8 cellular contexts compared by ENCODE assay signal in the genomic region with DNA sequence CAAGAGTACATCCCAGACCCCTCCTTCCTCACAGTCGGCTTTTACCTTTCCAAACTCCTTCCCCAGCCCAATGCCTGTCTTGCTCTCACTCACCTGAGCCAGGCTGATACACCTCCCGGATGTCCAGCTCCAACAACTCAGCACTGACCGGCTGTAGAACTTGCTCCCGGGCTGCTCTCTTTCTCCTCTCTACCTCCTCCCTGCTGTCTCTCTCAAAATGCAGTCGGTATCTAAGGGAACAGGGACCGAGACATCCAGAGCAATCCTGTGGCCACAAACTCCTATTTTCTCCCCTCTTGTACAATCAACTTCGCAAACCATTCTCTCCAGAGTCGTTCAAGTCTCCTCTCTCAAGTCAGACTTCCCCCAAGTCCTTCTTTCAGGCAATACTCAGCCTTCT. TPM values are rescaled to one million over a fixed set of nuclear protein-coding genes. Genes with fewer than 3 reads are reported as not detected.
DNase-seq lines count a peak whose midpoint lies in the region; ATAC-seq and TF ChIP-seq lines count a peak whose summit lies in the region.

No MANE protein-coding gene starts in this region.

- H3F3A ChIP-seq in OCI-LY1 (ENCODE audit: insufficient read depth, low read length): no peaks in the 10 kb centered on the region
- H3F3A ChIP-seq in neural cell (ENCODE audit: insufficient read depth, low read length, poor library complexity, severe bottlenecking): no peaks in the 10 kb centered on the region

- peak overlapping the region; percentile 93 for H3K27ac ChIP-seq in OCI-LY1 (ENCODE audit: low read depth, low read length, poor library complexity, severe bottlenecking)
- peak overlapping the region; percentile 94 for H3K27ac ChIP-seq in effector memory CD4-positive, alpha-beta T cell (ENCODE audit: insufficient read depth, low read length, poor library complexity, severe bottlenecking)
- peak overlapping the region; percentile 99 for H3K27ac ChIP-seq in neural cell (ENCODE audit: low read length)

- H3K9me3 ChIP-seq in OCI-LY1 (ENCODE audit: low read length) (no peaks in the 10 kb centered on the region), neural cell (ENCODE audit: low read length) (no peaks in the 10 kb centered on the region)
- no peaks in the 10 kb centered on the region for H3K9me3 ChIP-seq in effector memory CD4-positive, alpha-beta T cell (ENCODE audit: control insufficient read depth, low read length)

- peaks cover 22% of the 10 kb centered on the region for H3K4me1 ChIP-seq in OCI-LY1 (ENCODE audit: insufficient read depth, low read length, severe bottlenecking)
- H3K4me1 ChIP-seq in effector memory CD4-positive, alpha-beta T cell (ENCODE audit: control insufficient read depth, insufficient read depth, low read length, poor library complexity, severe bottlenecking): peaks cover 6% of the 10 kb centered on the region

- no peak for TF ChIP-seq RAD21 in neural cell (conservative IDR thresholded peaks at IDR 0.05)

- TF ChIP-seq CTCF in BJ (IDR thresholded peaks at IDR 0.05; ENCODE audit: insufficient read depth, low read depth, low read length) (no peak), OCI-LY1 (IDR thresholded peaks at IDR 0.05; ENCODE audit: low read length) (no peak), neural cell (IDR thresholded peaks at IDR 0.05; ENCODE audit: poor library complexity, severe bottlenecking) (no peak)

- POLR2A ChIA-PET in BJ (lab: Charles Lee): no interaction called here

- H3K36me3 ChIP-seq in BJ (ENCODE audit: control insufficient read depth, insufficient read depth, low read length): peaks cover 18% of the 10 kb centered on the region
- H3K36me3 ChIP-seq in OCI-LY1 (ENCODE audit: insufficient read depth, low read length): peaks cover 63% of the 10 kb centered on the region
- peaks cover 34% of the 10 kb centered on the region for H3K36me3 ChIP-seq in effector memory CD4-positive, alpha-beta T cell (ENCODE audit: control insufficient read depth, insufficient read depth, low read length)
- H3K36me3 ChIP-seq in neural cell (ENCODE audit: insufficient read depth, low read length): no peaks in the 10 kb centered on the region

- ATAC-seq in HG03095 (IDR thresholded peaks at IDR 0.05; ENCODE audit: unreplicated experiment): no peak
- ATAC-seq in HG03135 (IDR thresholded peaks at IDR 0.05; ENCODE audit: unreplicated experiment): no peak

- DNase-seq in BJ (ENCODE audit: low read depth) (no peak), NCI-H82 treated with DMSO at 0.1 percent for 48 hours (lab: John Stamatoyannopoulos, UW; ENCODE audit: unreplicated experiment) (no peak), DMS79 (lab: John Stamatoyannopoulos, UW) (no peak)
- no peak for DNase-seq in effector memory CD4-positive, alpha-beta T cell

- peaks cover 20% of the 10 kb centered on the region for H3K79me2 ChIP-seq in OCI-LY1 (ENCODE audit: insufficient read depth, low read length)
- peaks cover 29% of the 10 kb centered on the region for H3K79me2 ChIP-seq in neural cell (replicated peaks; ENCODE audit: insufficient read depth, low read length)

- H4K20me1 ChIP-seq in OCI-LY1 (ENCODE audit: insufficient read depth, low read length) (no peaks in the 10 kb centered on the region), neural cell (ENCODE audit: insufficient read depth) (no peaks in the 10 kb centered on the region)

- H3K9ac ChIP-seq in OCI-LY1 (ENCODE audit: low read length) (peak overlapping the region; percentile 96), neural cell (ENCODE audit: low read length) (peak overlapping the region; percentile 97)

- no peaks in the 10 kb centered on the region for H3K9me2 ChIP-seq in OCI-LY1 (ENCODE audit: low read depth, low read length)
- no peaks in the 10 kb centered on the region for H3K9me2 ChIP-seq in neural cell (ENCODE audit: insufficient read depth, low read length)

- H3K4me3 ChIP-seq in BJ (ENCODE audit: low read depth, low read length) (peak overlapping the region; percentile 65), OCI-LY1 (ENCODE audit: low read depth, low read length, poor library complexity, severe bottlenecking) (peak overlapping the region; percentile 93), neural cell (ENCODE audit: low read length) (peak overlapping the region; percentile 99)
- peak overlapping the region; percentile 83 for H3K4me3 ChIP-seq in effector memory CD4-positive, alpha-beta T cell (ENCODE audit: insufficient read depth, low read depth, low read length, poor library complexity, severe bottlenecking)

- TF ChIP-seq EP300 in neural cell (conservative IDR thresholded peaks at IDR 0.05; ENCODE audit: poor library complexity, severe bottlenecking): no peak

- H3K27me3 ChIP-seq in BJ (ENCODE audit: control insufficient read depth, insufficient read depth, low read length) (no peaks in the 10 kb centered on the region), OCI-LY1 (ENCODE audit: insufficient read depth, low read length) (no peaks in the 10 kb centered on the region), neural cell (ENCODE audit: insufficient read depth, low read depth, low read length) (no peaks in the 10 kb centered on the region)
- H3K27me3 ChIP-seq in effector memory CD4-positive, alpha-beta T cell (replicated peaks; ENCODE audit: control insufficient read depth, insufficient read depth, low read length, poor library complexity, severe bottlenecking): no peaks in the 10 kb centered on the region

- H2AFZ ChIP-seq in OCI-LY1 (ENCODE audit: low read length) (no peak overlapping the region), neural cell (ENCODE audit: low read depth, low read length) (no peak overlapping the region)

- CTCF ChIA-PET in BJ (lab: Yijun Ruan, JAX): interaction anchor here (0.6 to 5.3 kb wide), 7 partner anchors 9 to 73 kb away, joined by 3 to 37 read pairs (median 6); no protein-coding TSS in a partner anchor

- peak overlapping the region; percentile 93 for H3K4me2 ChIP-seq in OCI-LY1 (ENCODE audit: low read length)
- peak overlapping the region; percentile 91 for H3K4me2 ChIP-seq in neural cell (ENCODE audit: low read length)

TF ChIP-seq in neural cell, 6 proteins besides CTCF, POLR2A, EP300 and RAD21:
- TF ChIP-seq, protein P1, sequence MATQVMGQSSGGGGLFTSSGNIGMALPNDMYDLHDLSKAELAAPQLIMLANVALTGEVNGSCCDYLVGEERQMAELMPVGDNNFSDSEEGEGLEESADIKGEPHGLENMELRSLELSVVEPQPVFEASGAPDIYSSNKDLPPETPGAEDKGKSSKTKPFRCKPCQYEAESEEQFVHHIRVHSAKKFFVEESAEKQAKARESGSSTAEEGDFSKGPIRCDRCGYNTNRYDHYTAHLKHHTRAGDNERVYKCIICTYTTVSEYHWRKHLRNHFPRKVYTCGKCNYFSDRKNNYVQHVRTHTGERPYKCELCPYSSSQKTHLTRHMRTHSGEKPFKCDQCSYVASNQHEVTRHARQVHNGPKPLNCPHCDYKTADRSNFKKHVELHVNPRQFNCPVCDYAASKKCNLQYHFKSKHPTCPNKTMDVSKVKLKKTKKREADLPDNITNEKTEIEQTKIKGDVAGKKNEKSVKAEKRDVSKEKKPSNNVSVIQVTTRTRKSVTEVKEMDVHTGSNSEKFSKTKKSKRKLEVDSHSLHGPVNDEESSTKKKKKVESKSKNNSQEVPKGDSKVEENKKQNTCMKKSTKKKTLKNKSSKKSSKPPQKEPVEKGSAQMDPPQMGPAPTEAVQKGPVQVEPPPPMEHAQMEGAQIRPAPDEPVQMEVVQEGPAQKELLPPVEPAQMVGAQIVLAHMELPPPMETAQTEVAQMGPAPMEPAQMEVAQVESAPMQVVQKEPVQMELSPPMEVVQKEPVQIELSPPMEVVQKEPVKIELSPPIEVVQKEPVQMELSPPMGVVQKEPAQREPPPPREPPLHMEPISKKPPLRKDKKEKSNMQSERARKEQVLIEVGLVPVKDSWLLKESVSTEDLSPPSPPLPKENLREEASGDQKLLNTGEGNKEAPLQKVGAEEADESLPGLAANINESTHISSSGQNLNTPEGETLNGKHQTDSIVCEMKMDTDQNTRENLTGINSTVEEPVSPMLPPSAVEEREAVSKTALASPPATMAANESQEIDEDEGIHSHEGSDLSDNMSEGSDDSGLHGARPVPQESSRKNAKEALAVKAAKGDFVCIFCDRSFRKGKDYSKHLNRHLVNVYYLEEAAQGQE (IDR thresholded peaks at IDR 0.05; ENCODE audit: borderline replicate concordance): no peak
- no peak for TF ChIP-seq TAF1 (IDR thresholded peaks at IDR 0.05; ENCODE audit: low read depth)
- TF ChIP-seq MXI1 (conservative IDR thresholded peaks at IDR 0.05; ENCODE audit: poor library complexity, severe bottlenecking): no peak
- no peak for TF ChIP-seq POLR2AphosphoS5 (IDR thresholded peaks at IDR 0.05)
- TF ChIP-seq SMC3 (conservative IDR thresholded peaks at IDR 0.05; ENCODE audit: poor library complexity): no peak
- no peak for TF ChIP-seq EZH2 (IDR thresholded peaks at IDR 0.05; ENCODE audit: borderline replicate concordance, insufficient read depth, low read length, poor library complexity, severe bottlenecking)

RNA-seq across cellular contexts. Expression of a gene that starts 1.3 kb away (rescaled TPM):
- 47.4 and 47.6 TPM in 2 replicates for polyA plus RNA-seq in BJ (2011; rRNA removed)
- 31.9 and 49.9 TPM in 2 replicates for polyA minus RNA-seq in BJ (2011; rRNA and poly(A)+ RNA removed)
- 32.1 and 38.9 TPM in 2 replicates for polyA plus RNA-seq in neural cell
- polyA minus RNA-seq in neural cell: 62.6 and 65.3 TPM in 2 replicates

RNA-seq across cellular contexts. Expression of a gene that starts 2.1 kb away (rescaled TPM):
- polyA plus RNA-seq in BJ (2011; rRNA removed) (15.8 and 16.0 TPM in 2 replicates), neural cell (11.7 and 13.0 TPM in 2 replicates)
- polyA minus RNA-seq in BJ (2011; rRNA and poly(A)+ RNA removed): 9.4 and 20.5 TPM in 2 replicates
- 29.8 and 30.7 TPM in 2 replicates for polyA minus RNA-seq in neural cell

RNA-seq across cellular contexts. Expression of a gene that starts 16.3 kb away (rescaled TPM):
- polyA plus RNA-seq in BJ (2011; rRNA removed): 30.0 and 37.9 TPM in 2 replicates
- polyA minus RNA-seq in BJ (2011; rRNA and poly(A)+ RNA removed): 48.5 and 54.9 TPM in 2 replicates
- 17.6 and 19.5 TPM in 2 replicates for polyA plus RNA-seq in neural cell
- polyA minus RNA-seq in neural cell: 32.6 and 37.5 TPM in 2 replicates
